In the genomic region with DNA sequence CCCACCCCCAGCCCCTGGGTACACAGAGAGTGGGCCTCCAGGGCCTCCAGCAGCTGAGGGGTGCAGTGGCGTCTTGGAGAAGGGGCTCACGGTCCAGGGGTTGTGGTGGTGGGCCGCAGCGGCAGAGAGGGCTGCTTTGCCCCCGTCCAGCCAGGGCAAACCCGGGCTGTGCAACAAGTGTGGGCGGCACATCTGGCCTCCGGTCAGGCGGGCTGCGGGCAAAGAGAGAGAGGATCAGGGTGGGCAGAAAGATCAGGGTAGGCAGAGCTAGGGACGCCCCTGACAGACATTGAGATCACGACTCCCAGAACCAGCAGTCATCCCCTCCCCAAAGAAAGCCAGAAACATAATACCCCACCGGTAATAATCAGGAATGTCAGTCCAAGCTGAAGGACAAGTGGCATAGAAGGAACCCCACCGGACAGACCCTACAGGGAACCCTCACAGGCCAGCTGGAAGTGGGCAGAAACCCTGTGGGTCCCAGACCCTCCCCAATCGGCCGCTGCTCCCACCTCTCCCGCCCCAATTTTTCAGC, we compare ENCODE assay signal across 10 cellular contexts. TPM values are rescaled to one million over a fixed set of nuclear protein-coding genes. Genes with fewer than 3 reads are reported as not detected.
A peak's percentile ranks its signal among the peaks of the same experiment; 100 is the strongest.
DNase-seq lines count a peak whose midpoint lies in the region; ATAC-seq and TF ChIP-seq lines count a peak whose summit lies in the region.
"Had no signal": no experiment of that assay in that cellular context is flagged by ENCODE, and none has a peak within 500 bp of the region (broad histone marks: within the 10 kb centered on the region; RNA-seq: fewer than 3 reads in every experiment).

No MANE protein-coding gene starts in this region.

- H3K9ac ChIP-seq in MM.1S (ENCODE audit: low read length), result no peak overlapping the region

- ATAC-seq in effector memory CD8-positive, alpha-beta T cell (replicated peaks), result no peak

- 0 out of 2 replicates have a peak, but pooled peaks cover 4% of the 10 kb centered on the region for H3K4me1 ChIP-seq in MM.1S (ENCODE audit: low read length)

- H3K4me3 Mint-ChIP-seq in effector memory CD8-positive, alpha-beta T cell, result peak overlapping the region; percentile 83 to 84
- peak overlapping the region; percentile 50 for H3K4me3 Mint-ChIP-seq in neural crest cell

- H3K27me3 Mint-ChIP-seq in effector memory CD8-positive, alpha-beta T cell, result peaks cover 88 to 98% of the 10 kb centered on the region in 2 donors
- H3K27me3 Mint-ChIP-seq in neural crest cell (ENCODE audit: low read depth), result peaks cover 97% of the 10 kb centered on the region

- no peak overlapping the region for H2AFZ ChIP-seq in MM.1S (ENCODE audit: low read length)

- no peak overlapping the region for H3K27ac Mint-ChIP-seq in effector memory CD8-positive, alpha-beta T cell
- no peak overlapping the region for H3K27ac Mint-ChIP-seq in neural crest cell (ENCODE audit: unreplicated experiment)

- H3K9me3 Mint-ChIP-seq in effector memory CD8-positive, alpha-beta T cell, result no peaks in the 10 kb centered on the region
- no peaks in the 10 kb centered on the region for H3K9me3 Mint-ChIP-seq in neural crest cell

- H3F3A ChIP-seq in MM.1S (ENCODE audit: insufficient read depth, low read length), result no peaks in the 10 kb centered on the region

- H3K9me2 ChIP-seq in MM.1S (replicated peaks; ENCODE audit: insufficient read depth, low read length), result no peaks in the 10 kb centered on the region

- peaks cover 100% of the 10 kb centered on the region for H3K27me3 ChIP-seq in MM.1S (replicated peaks; ENCODE audit: insufficient read depth, low read length)

- peak overlapping the region; percentile 67; the same call in 1 of the 2 replicates for H3K4me3 ChIP-seq in MM.1S (ENCODE audit: low read length)

- H3K4me1 Mint-ChIP-seq in effector memory CD8-positive, alpha-beta T cell (ENCODE audit: low read depth in 2 of 2), result peaks cover 25 to 30% of the 10 kb centered on the region in 2 donors
- H3K4me1 Mint-ChIP-seq in neural crest cell, result peaks cover 32% of the 10 kb centered on the region

- H3K4me2 ChIP-seq in MM.1S (ENCODE audit: low read depth, low read length), result peak overlapping the region; percentile 79; the same call in 1 of the 2 replicates

- no peaks in the 10 kb centered on the region for H3K36me3 ChIP-seq in MM.1S (replicated peaks; ENCODE audit: insufficient read depth, low read length)

- H3K36me3 Mint-ChIP-seq in effector memory CD8-positive, alpha-beta T cell (ENCODE audit: insufficient read depth), result peaks cover 8% of the 10 kb centered on the region
- no peaks in the 10 kb centered on the region for H3K36me3 Mint-ChIP-seq in neural crest cell (ENCODE audit: low read depth)

- H3K79me2 ChIP-seq in MM.1S (ENCODE audit: low read length), result no peaks in the 10 kb centered on the region

- H3K27ac ChIP-seq in C4-2B (peak overlapping the region; percentile 99), MM.1S (ENCODE audit: low read length) (no peak overlapping the region)

- no peak for TF ChIP-seq CTCF in C4-2B (conservative IDR thresholded peaks at IDR 0.05)
- TF ChIP-seq CTCF in MM.1S (IDR thresholded peaks at IDR 0.05; ENCODE audit: low read length), result no peak
- no peak for TF ChIP-seq CTCF in neural crest cell (conservative IDR thresholded peaks at IDR 0.05)

- no peak for DNase-seq in MM.1S
- no peak for DNase-seq in effector memory CD8-positive, alpha-beta T cell
- no peak for DNase-seq in neural crest cell (ENCODE audit: low read depth, low spot score)
- DNase-seq in cerebellar nuclear complex (lab: John Stamatoyannopoulos, UW), result no peak
- no peak for DNase-seq in inferior parietal cortex (ENCODE audit: extremely low spot score)
- DNase-seq in activated CD4-positive, CD25-positive, alpha-beta regulatory T cell (lab: John Stamatoyannopoulos, UW), result no peak
- DNase-seq in NCI-H1417 treated with DMSO at 0.1 percent for 48 hours (lab: John Stamatoyannopoulos, UW), result no peak
- DNase-seq: activated CD8-positive, alpha-beta memory T cell treated with anti-CD3 and anti-CD28 coated beads, Interleukin-2, amount 50 U/mL, for 4 hours; NCI-H2029 treated with DMSO at 0.1 percent for 48 hours had no signal

- H3K9me3 ChIP-seq in MM.1S (replicated peaks; ENCODE audit: insufficient read depth, low read length), result no peaks in the 10 kb centered on the region

- H4K20me1 ChIP-seq in MM.1S (ENCODE audit: insufficient read depth, low read length), result no peaks in the 10 kb centered on the region

RNA-seq across cellular contexts. Expression of a gene that starts 6.8 kb away (rescaled TPM):
- 0.30 and 0.52 TPM in 2 replicates for total RNA-seq in neural crest cell

RNA-seq across cellular contexts. Expression of a gene that starts 19.5 kb away (rescaled TPM):
- not detected in 2 replicates for total RNA-seq in neural crest cell
